ENCODE assay signal across 22 cellular contexts in genomic region chr1:180973360-180973759, GRCh38. TPM values are rescaled to one million over a fixed set of nuclear protein-coding genes. Genes with fewer than 3 reads are reported as not detected.
DNase-seq lines count a peak whose midpoint lies in the region; ATAC-seq, FAIRE-seq and TF ChIP-seq lines count a peak whose summit lies in the region.
"Had no signal": no experiment of that assay in that cellular context is flagged by ENCODE, and none has a peak within 500 bp of the region (broad histone marks: within the 10 kb centered on the region; RNA-seq: fewer than 3 reads in every experiment).

No MANE protein-coding gene starts in this region.

- no peak overlapping the region for H3K4me3 Mint-ChIP-seq in T-helper 2 cell treated with Interferon-gamma antibody and Interleukin-4, amounts not matched to agents 5 μg/mL and 100 μg/mL, for 36 hours
- H3K4me3 Mint-ChIP-seq: B cell, H9, IgD-negative memory B cell had no signal

- DNase-seq in T-helper 2 cell treated with Interferon-gamma antibody and Interleukin-4, amounts not matched to agents 5 μg/mL and 100 μg/mL, for 36 hours (ENCODE audit: low spot score): no peak
- DNase-seq in T-helper 2 cell: no peak
- peak; percentile 33 for DNase-seq in NCI-H69 (lab: John Stamatoyannopoulos, UW)
- DNase-seq in SK-N-DZ (ENCODE audit: low spot score): no peak
- DNase-seq in GM12891 (ENCODE audit: insufficient read length, low spot score): no peak
- DNase-seq: GF-D8, H9, Karpas-422, MG63, NCI-H1048, NCI-H146, NCI-H2081 treated with DMSO at 0.1 percent for 48 hours, NCI-H510A, NCI-H774, PC-3, RPMI8226, SIG-M5 had no signal

- peaks cover 22% of the 10 kb centered on the region for H3K4me1 Mint-ChIP-seq in T-helper 2 cell treated with Interferon-gamma antibody and Interleukin-4, amounts not matched to agents 5 μg/mL and 100 μg/mL, for 36 hours (ENCODE audit: low read depth)
- H3K4me1 Mint-ChIP-seq: H9 had no signal

- ATAC-seq in HG02610 (IDR thresholded peaks at IDR 0.05; ENCODE audit: unreplicated experiment): no peak
- ATAC-seq: PC-3 had no signal

- no peaks in the 10 kb centered on the region for H3K9me3 Mint-ChIP-seq in T-helper 2 cell treated with Interferon-gamma antibody and Interleukin-4, amounts not matched to agents 5 μg/mL and 100 μg/mL, for 36 hours
- H3K9me3 Mint-ChIP-seq: H9, IgD-negative memory B cell had no signal

- H3K27ac ChIP-seq in HEK293 (ENCODE audit: extremely low read depth, low read depth, low read length): no peak overlapping the region
- H3K27ac ChIP-seq in muscle layer of colon (ENCODE audit: low read depth, low read length): no peak overlapping the region

- H3K4me3 ChIP-seq in HEK293 (ENCODE audit: low read depth, low read length): no peak overlapping the region
- no peak overlapping the region for H3K4me3 ChIP-seq in muscle layer of colon (ENCODE audit: low read depth in 1 of 2, low read length in 2 of 2)
- H3K4me3 ChIP-seq: MG63 had no signal

- no peaks in the 10 kb centered on the region for H3K9me3 ChIP-seq in HEK293 (ENCODE audit: control insufficient read depth, insufficient read depth, low read depth, low read length)
- no peaks in the 10 kb centered on the region for H3K9me3 ChIP-seq in muscle layer of colon (ENCODE audit: low read length)
- H3K9me3 ChIP-seq: MG63 had no signal

- CTCF ChIA-PET in HEK293 (lab: Yijun Ruan, JAX): interaction anchor here (0.6 kb wide), 1 partner anchor 77 kb away, joined by 3 read pairs; no protein-coding TSS in a partner anchor

- H3K27me3 Mint-ChIP-seq in T-helper 2 cell treated with Interferon-gamma antibody and Interleukin-4, amounts not matched to agents 5 μg/mL and 100 μg/mL, for 36 hours (ENCODE audit: low read depth): no peaks in the 10 kb centered on the region
- H3K27me3 Mint-ChIP-seq: B cell, IgD-negative memory B cell had no signal

- no peak for TF ChIP-seq POLR2A in GM12891 (IDR thresholded peaks at IDR 0.05; ENCODE audit: low read depth, low read length)

- H3K27me3 ChIP-seq in muscle layer of colon (ENCODE audit: control insufficient read depth in 1 of 2, insufficient read depth in 2 of 2, low read length in 2 of 2): no peaks in the 10 kb centered on the region
- H3K27me3 ChIP-seq: MG63 had no signal

- peaks cover 0 to 76% of the 10 kb centered on the region in 2 experiments; a peak in 2 of 3 replicates for H3K36me3 ChIP-seq in HEK293 (ENCODE audit: control insufficient read depth in 2 of 2, insufficient read depth in 1 of 2, low read length in 2 of 2)
- H3K36me3 ChIP-seq in muscle layer of colon (ENCODE audit: insufficient read depth, low read length): peaks cover 19% of the 10 kb centered on the region

- POLR2A ChIA-PET in HEK293 (lab: Yijun Ruan, JAX): no interaction called here

- H3K9ac ChIP-seq in muscle layer of colon (ENCODE audit: low read length): peak overlapping the region; percentile 5

- peaks cover 53% of the 10 kb centered on the region for H3K36me3 Mint-ChIP-seq in T-helper 2 cell treated with Interferon-gamma antibody and Interleukin-4, amounts not matched to agents 5 μg/mL and 100 μg/mL, for 36 hours (ENCODE audit: low read depth)

- peak overlapping the region; percentile 3 for H3K27ac Mint-ChIP-seq in T-helper 2 cell treated with Interferon-gamma antibody and Interleukin-4, amounts not matched to agents 5 μg/mL and 100 μg/mL, for 36 hours
- H3K27ac Mint-ChIP-seq: B cell, IgD-negative memory B cell had no signal

- H3K4me1 ChIP-seq in HEK293 (ENCODE audit: control insufficient read depth, insufficient read depth, low read length): no peaks in the 10 kb centered on the region
- peaks cover 16% of the 10 kb centered on the region for H3K4me1 ChIP-seq in muscle layer of colon (ENCODE audit: insufficient read depth, low read length)

- TF ChIP-seq CTCF in HEK293 (tag by site-specific recombination; IDR thresholded peaks at IDR 0.05): no peak

- no peak for FAIRE-seq in GM12891 (lab: Jason Lieb, UNC)

TF ChIP-seq in HEK293, 187 proteins besides CTCF, POLR2A, EP300 and RAD21:
- TF ChIP-seq HOXC10 (CRISPR knock-in tag; IDR thresholded peaks at IDR 0.05): no peak
- no peak for TF ChIP-seq ZNF266 (tag by site-specific recombination; IDR thresholded peaks at IDR 0.05; ENCODE audit: low read depth)
- TF ChIP-seq PRDM10 (tag by site-specific recombination; IDR thresholded peaks at IDR 0.05): peak; percentile 21; the same call in 1 of the 2 replicates

TF ChIP-seq in GM12891, 5 proteins besides CTCF, POLR2A, EP300 and RAD21:
- TF ChIP-seq POU2F2 (IDR thresholded peaks at IDR 0.05; ENCODE audit: low read depth, low read length): no peak
- no peak for TF ChIP-seq POLR2AphosphoS5 (IDR thresholded peaks at IDR 0.05; ENCODE audit: low read depth, low read length)
- no peak for TF ChIP-seq TAF1 (IDR thresholded peaks at IDR 0.05; ENCODE audit: low read depth, low read length)
- no peak for TF ChIP-seq PAX5 (IDR thresholded peaks at IDR 0.05; ENCODE audit: insufficient read depth, low read length, severe bottlenecking)
- no peak for TF ChIP-seq SPI1 (IDR thresholded peaks at IDR 0.05; ENCODE audit: low read depth, low read length)

RNA-seq across cellular contexts. Expression of gene STX6, which starts 49.3 kb away (rescaled TPM):
- polyA plus RNA-seq in SK-N-DZ (2014; cell fraction: cytosol; rRNA removed): 11.5 and 13.6 TPM in 2 replicates
- polyA plus RNA-seq in SK-N-DZ (2014; cell fraction: nucleus; rRNA removed): 8.7 and 11.3 TPM in 2 replicates
- polyA plus RNA-seq in GM12891 (2012; ENCODE audit: low read depth, missing spikeins): 10.9 TPM
